In the genomic region with DNA sequence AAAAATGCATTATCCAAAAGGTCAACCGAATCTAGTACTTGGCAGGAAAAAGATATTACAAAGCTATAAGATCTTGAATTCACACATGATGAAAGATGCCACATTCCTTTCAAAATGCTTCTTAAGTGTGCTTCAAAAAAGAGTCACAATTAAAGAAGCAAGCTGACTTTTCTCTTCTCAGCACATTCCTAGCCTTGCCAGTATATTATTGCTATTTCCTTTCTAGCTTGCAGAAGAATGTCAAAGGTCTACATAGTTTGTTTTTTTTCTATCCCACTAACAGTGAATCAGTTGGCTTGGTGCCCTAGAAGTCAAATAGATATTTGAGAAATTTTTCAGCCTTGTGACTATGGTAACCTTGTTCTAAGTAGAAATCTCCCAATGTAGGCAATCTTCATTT, we compare ENCODE assay signal across 1 cellular context.
TF ChIP-seq lines count a peak whose summit lies in the region.

No MANE protein-coding gene starts in this region.

TF ChIP-seq in WTC11, 78 proteins besides CTCF, POLR2A, EP300 and RAD21 (continued from another document):
- TF ChIP-seq, protein P1, sequence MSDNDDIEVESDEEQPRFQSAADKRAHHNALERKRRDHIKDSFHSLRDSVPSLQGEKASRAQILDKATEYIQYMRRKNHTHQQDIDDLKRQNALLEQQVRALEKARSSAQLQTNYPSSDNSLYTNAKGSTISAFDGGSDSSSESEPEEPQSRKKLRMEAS (CRISPR knock-in tag; IDR thresholded peaks at IDR 0.05) = no peak
- TF ChIP-seq JAZF1 (CRISPR knock-in tag; IDR thresholded peaks at IDR 0.05) (no peak), IRF2 (CRISPR knock-in tag; IDR thresholded peaks at IDR 0.05; ENCODE audit: borderline replicate concordance, low read depth) (no peak), TP53 (CRISPR knock-in tag; IDR thresholded peaks at IDR 0.05) (no peak), PRRX2 (CRISPR knock-in tag; IDR thresholded peaks at IDR 0.05) (no peak), ZNF423 (CRISPR knock-in tag; IDR thresholded peaks at IDR 0.05) (no peak), RELA (CRISPR knock-in tag; IDR thresholded peaks at IDR 0.05; ENCODE audit: borderline replicate concordance) (no peak), GABPB1 (CRISPR knock-in tag; IDR thresholded peaks at IDR 0.05) (no peak), NFYB (CRISPR knock-in tag; conservative IDR thresholded peaks at IDR 0.05; ENCODE audit: low read depth) (no peak)
- TF ChIP-seq, protein P2, sequence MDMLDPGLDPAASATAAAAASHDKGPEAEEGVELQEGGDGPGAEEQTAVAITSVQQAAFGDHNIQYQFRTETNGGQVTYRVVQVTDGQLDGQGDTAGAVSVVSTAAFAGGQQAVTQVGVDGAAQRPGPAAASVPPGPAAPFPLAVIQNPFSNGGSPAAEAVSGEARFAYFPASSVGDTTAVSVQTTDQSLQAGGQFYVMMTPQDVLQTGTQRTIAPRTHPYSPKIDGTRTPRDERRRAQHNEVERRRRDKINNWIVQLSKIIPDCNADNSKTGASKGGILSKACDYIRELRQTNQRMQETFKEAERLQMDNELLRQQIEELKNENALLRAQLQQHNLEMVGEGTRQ (CRISPR knock-in tag; IDR thresholded peaks at IDR 0.05) = no peak
- TF ChIP-seq, protein P3, sequence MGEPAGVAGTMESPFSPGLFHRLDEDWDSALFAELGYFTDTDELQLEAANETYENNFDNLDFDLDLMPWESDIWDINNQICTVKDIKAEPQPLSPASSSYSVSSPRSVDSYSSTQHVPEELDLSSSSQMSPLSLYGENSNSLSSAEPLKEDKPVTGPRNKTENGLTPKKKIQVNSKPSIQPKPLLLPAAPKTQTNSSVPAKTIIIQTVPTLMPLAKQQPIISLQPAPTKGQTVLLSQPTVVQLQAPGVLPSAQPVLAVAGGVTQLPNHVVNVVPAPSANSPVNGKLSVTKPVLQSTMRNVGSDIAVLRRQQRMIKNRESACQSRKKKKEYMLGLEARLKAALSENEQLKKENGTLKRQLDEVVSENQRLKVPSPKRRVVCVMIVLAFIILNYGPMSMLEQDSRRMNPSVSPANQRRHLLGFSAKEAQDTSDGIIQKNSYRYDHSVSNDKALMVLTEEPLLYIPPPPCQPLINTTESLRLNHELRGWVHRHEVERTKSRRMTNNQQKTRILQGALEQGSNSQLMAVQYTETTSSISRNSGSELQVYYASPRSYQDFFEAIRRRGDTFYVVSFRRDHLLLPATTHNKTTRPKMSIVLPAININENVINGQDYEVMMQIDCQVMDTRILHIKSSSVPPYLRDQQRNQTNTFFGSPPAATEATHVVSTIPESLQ (CRISPR knock-in tag; IDR thresholded peaks at IDR 0.05) = no peak
- TF ChIP-seq, protein P4, sequence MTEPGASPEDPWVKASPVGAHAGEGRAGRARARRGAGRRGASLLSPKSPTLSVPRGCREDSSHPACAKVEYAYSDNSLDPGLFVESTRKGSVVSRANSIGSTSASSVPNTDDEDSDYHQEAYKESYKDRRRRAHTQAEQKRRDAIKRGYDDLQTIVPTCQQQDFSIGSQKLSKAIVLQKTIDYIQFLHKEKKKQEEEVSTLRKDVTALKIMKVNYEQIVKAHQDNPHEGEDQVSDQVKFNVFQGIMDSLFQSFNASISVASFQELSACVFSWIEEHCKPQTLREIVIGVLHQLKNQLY (CRISPR knock-in tag; IDR thresholded peaks at IDR 0.05) = no peak
- TF ChIP-seq, protein P5, sequence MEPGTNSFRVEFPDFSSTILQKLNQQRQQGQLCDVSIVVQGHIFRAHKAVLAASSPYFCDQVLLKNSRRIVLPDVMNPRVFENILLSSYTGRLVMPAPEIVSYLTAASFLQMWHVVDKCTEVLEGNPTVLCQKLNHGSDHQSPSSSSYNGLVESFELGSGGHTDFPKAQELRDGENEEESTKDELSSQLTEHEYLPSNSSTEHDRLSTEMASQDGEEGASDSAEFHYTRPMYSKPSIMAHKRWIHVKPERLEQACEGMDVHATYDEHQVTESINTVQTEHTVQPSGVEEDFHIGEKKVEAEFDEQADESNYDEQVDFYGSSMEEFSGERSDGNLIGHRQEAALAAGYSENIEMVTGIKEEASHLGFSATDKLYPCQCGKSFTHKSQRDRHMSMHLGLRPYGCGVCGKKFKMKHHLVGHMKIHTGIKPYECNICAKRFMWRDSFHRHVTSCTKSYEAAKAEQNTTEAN (CRISPR knock-in tag; IDR thresholded peaks at IDR 0.05) = no peak
- TF ChIP-seq, protein P6, sequence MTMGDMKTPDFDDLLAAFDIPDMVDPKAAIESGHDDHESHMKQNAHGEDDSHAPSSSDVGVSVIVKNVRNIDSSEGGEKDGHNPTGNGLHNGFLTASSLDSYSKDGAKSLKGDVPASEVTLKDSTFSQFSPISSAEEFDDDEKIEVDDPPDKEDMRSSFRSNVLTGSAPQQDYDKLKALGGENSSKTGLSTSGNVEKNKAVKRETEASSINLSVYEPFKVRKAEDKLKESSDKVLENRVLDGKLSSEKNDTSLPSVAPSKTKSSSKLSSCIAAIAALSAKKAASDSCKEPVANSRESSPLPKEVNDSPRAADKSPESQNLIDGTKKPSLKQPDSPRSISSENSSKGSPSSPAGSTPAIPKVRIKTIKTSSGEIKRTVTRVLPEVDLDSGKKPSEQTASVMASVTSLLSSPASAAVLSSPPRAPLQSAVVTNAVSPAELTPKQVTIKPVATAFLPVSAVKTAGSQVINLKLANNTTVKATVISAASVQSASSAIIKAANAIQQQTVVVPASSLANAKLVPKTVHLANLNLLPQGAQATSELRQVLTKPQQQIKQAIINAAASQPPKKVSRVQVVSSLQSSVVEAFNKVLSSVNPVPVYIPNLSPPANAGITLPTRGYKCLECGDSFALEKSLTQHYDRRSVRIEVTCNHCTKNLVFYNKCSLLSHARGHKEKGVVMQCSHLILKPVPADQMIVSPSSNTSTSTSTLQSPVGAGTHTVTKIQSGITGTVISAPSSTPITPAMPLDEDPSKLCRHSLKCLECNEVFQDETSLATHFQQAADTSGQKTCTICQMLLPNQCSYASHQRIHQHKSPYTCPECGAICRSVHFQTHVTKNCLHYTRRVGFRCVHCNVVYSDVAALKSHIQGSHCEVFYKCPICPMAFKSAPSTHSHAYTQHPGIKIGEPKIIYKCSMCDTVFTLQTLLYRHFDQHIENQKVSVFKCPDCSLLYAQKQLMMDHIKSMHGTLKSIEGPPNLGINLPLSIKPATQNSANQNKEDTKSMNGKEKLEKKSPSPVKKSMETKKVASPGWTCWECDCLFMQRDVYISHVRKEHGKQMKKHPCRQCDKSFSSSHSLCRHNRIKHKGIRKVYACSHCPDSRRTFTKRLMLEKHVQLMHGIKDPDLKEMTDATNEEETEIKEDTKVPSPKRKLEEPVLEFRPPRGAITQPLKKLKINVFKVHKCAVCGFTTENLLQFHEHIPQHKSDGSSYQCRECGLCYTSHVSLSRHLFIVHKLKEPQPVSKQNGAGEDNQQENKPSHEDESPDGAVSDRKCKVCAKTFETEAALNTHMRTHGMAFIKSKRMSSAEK (CRISPR knock-in tag; IDR thresholded peaks at IDR 0.05; ENCODE audit: borderline replicate concordance) = no peak
- TF ChIP-seq, protein P7, sequence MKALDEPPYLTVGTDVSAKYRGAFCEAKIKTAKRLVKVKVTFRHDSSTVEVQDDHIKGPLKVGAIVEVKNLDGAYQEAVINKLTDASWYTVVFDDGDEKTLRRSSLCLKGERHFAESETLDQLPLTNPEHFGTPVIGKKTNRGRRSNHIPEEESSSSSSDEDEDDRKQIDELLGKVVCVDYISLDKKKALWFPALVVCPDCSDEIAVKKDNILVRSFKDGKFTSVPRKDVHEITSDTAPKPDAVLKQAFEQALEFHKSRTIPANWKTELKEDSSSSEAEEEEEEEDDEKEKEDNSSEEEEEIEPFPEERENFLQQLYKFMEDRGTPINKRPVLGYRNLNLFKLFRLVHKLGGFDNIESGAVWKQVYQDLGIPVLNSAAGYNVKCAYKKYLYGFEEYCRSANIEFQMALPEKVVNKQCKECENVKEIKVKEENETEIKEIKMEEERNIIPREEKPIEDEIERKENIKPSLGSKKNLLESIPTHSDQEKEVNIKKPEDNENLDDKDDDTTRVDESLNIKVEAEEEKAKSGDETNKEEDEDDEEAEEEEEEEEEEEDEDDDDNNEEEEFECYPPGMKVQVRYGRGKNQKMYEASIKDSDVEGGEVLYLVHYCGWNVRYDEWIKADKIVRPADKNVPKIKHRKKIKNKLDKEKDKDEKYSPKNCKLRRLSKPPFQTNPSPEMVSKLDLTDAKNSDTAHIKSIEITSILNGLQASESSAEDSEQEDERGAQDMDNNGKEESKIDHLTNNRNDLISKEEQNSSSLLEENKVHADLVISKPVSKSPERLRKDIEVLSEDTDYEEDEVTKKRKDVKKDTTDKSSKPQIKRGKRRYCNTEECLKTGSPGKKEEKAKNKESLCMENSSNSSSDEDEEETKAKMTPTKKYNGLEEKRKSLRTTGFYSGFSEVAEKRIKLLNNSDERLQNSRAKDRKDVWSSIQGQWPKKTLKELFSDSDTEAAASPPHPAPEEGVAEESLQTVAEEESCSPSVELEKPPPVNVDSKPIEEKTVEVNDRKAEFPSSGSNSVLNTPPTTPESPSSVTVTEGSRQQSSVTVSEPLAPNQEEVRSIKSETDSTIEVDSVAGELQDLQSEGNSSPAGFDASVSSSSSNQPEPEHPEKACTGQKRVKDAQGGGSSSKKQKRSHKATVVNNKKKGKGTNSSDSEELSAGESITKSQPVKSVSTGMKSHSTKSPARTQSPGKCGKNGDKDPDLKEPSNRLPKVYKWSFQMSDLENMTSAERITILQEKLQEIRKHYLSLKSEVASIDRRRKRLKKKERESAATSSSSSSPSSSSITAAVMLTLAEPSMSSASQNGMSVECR (CRISPR knock-in tag; IDR thresholded peaks at IDR 0.05; ENCODE audit: borderline replicate concordance) = no peak
- TF ChIP-seq, protein P8, sequence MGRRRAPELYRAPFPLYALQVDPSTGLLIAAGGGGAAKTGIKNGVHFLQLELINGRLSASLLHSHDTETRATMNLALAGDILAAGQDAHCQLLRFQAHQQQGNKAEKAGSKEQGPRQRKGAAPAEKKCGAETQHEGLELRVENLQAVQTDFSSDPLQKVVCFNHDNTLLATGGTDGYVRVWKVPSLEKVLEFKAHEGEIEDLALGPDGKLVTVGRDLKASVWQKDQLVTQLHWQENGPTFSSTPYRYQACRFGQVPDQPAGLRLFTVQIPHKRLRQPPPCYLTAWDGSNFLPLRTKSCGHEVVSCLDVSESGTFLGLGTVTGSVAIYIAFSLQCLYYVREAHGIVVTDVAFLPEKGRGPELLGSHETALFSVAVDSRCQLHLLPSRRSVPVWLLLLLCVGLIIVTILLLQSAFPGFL (CRISPR knock-in tag; IDR thresholded peaks at IDR 0.05; ENCODE audit: borderline replicate concordance) = no peak
- TF ChIP-seq, protein P9, sequence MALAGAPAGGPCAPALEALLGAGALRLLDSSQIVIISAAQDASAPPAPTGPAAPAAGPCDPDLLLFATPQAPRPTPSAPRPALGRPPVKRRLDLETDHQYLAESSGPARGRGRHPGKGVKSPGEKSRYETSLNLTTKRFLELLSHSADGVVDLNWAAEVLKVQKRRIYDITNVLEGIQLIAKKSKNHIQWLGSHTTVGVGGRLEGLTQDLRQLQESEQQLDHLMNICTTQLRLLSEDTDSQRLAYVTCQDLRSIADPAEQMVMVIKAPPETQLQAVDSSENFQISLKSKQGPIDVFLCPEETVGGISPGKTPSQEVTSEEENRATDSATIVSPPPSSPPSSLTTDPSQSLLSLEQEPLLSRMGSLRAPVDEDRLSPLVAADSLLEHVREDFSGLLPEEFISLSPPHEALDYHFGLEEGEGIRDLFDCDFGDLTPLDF (CRISPR knock-in tag; IDR thresholded peaks at IDR 0.05) = no peak
